20 cellular contexts compared by ENCODE assay signal in the genomic region with DNA sequence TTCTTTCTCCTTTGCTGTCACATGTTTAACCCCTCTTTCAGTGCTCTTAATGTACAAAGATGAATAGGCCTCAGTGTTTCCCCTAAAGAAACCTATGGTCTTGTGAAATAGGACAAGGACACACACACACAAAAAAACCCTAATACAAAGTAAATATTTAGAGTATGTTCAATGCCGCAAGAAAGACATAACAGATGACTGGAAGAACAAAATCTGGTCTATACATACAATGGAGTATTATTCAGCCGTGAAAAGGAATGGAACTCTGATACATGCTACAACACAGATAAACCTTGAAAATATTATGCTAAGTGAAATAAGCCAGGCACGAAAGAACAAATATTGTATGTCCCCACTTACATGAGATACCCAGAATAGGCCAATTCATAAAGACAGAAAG.
"Had no signal": no experiment of that assay in that cellular context is flagged by ENCODE, and none has a peak within 500 bp of the region (broad histone marks: within the 10 kb centered on the region; RNA-seq: fewer than 3 reads in every experiment).

No MANE protein-coding gene starts in this region.

- H3K27me3 ChIP-seq: gastroesophageal sphincter, heart right ventricle, neutrophil, pancreas, SJCRH30, spleen, tibial nerve had no signal

- H3K27ac ChIP-seq: gastroesophageal sphincter, neutrophil, pancreas, SJCRH30 had no signal

- H3K27me3 Mint-ChIP-seq: activated CD4-positive, alpha-beta T cell treated with anti-CD3 and anti-CD28 coated beads, Interleukin-2, amount 10 ng/mL, durations not matched to agents 24 days and 14 days; activated naive CD8-positive, alpha-beta T cell treated with anti-CD3 and anti-CD28 coated beads, Interleukin-2, amount 50 U/mL, for 24 hours; brain; naive thymus-derived CD8-positive, alpha-beta T cell had no signal

- H3K9me3 ChIP-seq: gastroesophageal sphincter, heart right ventricle, neutrophil, pancreas, SJCRH30, spleen, tibial nerve had no signal

- H3K4me3 Mint-ChIP-seq: activated naive CD8-positive, alpha-beta T cell treated with anti-CD3 and anti-CD28 coated beads, Interleukin-2, amount 50 U/mL, for 24 hours; brain had no signal

- ATAC-seq: activated naive CD8-positive, alpha-beta T cell treated with anti-CD3 and anti-CD28 coated beads, Interleukin-2, amount 50 U/mL, for 24 hours; gastroesophageal sphincter; heart right ventricle; naive thymus-derived CD8-positive, alpha-beta T cell; pancreas had no signal

- DNase-seq: activated CD4-positive, alpha-beta T cell treated with anti-CD3 and anti-CD28 coated beads, Interleukin-2, amount 10 ng/mL, durations not matched to agents 24 days and 14 days; activated naive CD4-positive, alpha-beta T cell treated with Interleukin-2 at 50 U/mL for 16 hours; activated naive CD8-positive, alpha-beta T cell treated with anti-CD3 and anti-CD28 coated beads, Interleukin-2, amount 50 U/mL, for 24 hours; activated T-cell treated with anti-CD3 and anti-CD28 coated beads for 4 hours; anterior cingulate cortex; caudate nucleus; heart right ventricle; mesenchymal stem cell; naive thymus-derived CD8-positive, alpha-beta T cell; pancreas; SJCRH30; spleen; stimulated activated CD4-positive, alpha-beta T cell treated with anti-CD3 and anti-CD28 coated beads, Interleukin-4, amount 100 ng/mL, for 4 hours; stimulated activated naive CD4-positive, alpha-beta T cell; substantia nigra; T1000 had no signal

- H3K9me3 Mint-ChIP-seq: naive thymus-derived CD8-positive, alpha-beta T cell had no signal
